20 cellular contexts compared by ENCODE assay signal in the genomic region with DNA sequence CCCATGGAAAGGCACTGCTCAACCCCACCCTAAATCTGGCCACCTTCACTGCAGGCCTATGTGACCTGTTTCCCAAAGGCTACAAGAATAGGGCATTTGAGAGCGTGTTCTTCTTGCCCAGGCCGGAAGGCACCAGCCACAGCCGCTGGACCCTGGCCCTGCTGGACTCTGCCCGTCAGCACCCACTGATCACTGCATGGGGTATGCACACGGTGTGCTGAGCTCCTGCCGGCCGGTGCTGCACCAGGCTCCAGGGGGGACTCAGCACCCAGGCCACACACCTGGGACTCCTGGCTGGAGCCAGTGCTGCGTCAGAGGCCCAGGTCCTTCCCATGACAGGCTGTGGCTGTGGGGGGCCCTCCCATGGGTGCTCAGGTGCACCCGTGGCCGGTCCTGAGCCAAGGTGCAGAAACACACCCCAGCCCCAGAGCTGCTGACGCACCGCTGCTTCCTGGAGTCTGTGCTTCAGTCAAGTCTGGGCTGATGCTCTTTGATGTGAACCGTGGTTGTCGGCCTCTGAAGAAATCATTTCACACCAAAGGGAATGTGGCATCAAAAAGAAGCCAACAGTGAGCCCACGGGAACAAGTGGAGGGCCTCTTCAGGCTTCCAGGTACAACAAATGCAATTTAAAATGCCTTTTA. TPM values are rescaled to one million over a fixed set of nuclear protein-coding genes. Genes with fewer than 3 reads are reported as not detected.
"Had no signal": no experiment of that assay in that cellular context is flagged by ENCODE, and none has a peak within 500 bp of the region (broad histone marks: within the 10 kb centered on the region; RNA-seq: fewer than 3 reads in every experiment).

No MANE protein-coding gene starts in this region.

- H3K27me3 ChIP-seq: SJCRH30 had no signal

- H3K9ac ChIP-seq: parathyroid adenoma had no signal

- H3K9me3 Mint-ChIP-seq: activated CD4-positive, alpha-beta T cell treated with anti-CD3 and anti-CD28 coated beads, Interleukin-2, amount 10 ng/mL, durations not matched to agents 24 days and 14 days; activated T-helper 2 cell treated with anti-CD3 and anti-CD28 coated beads, Interferon-gamma antibody, Interleukin-2, Interleukin-4, amounts not matched to agents 10 μg/mL and 5 μg/mL and 100 μg/mL, durations not matched to agents 14 hours and 24 hours and 36 hours; dendritic cell treated with granulocyte-macrophage colony-stimulating factor and Interleukin-4, amounts not matched to agents 40 ng/mL and 50 ng/mL, for 4 days; effector memory CD8-positive, alpha-beta T cell; stimulated activated naive B cell treated with anti-CD40 and anti-IgM and Interleukin-4, amounts not matched to agents 10 μg/mL and 1 μg/mL and 100 μg/mL, for 72 hours; WTC11 had no signal

- H3K4me3 ChIP-seq: SJCRH30, tibial nerve had no signal

- H3K9me3 ChIP-seq: SJCRH30, tibial nerve had no signal

- H3K4me3 Mint-ChIP-seq: activated CD4-positive, alpha-beta T cell treated with anti-CD3 and anti-CD28 coated beads, Interleukin-2, amount 10 ng/mL, durations not matched to agents 24 days and 14 days; activated CD8-positive, alpha-beta T cell treated with anti-CD3 and anti-CD28 coated beads, Interleukin-2, amount 10 ng/mL, durations not matched to agents 7 days and 5 days; activated naive CD8-positive, alpha-beta T cell; dendritic cell treated with granulocyte-macrophage colony-stimulating factor and Interleukin-4, amounts not matched to agents 40 ng/mL and 50 ng/mL, for 4 days; effector memory CD8-positive, alpha-beta T cell; stimulated activated naive B cell treated with anti-CD40 and anti-IgM and Interleukin-4, amounts not matched to agents 10 μg/mL and 1 μg/mL and 100 μg/mL, for 72 hours; T-helper 17 cell; WTC11 had no signal

- H3K79me2 ChIP-seq: parathyroid adenoma had no signal

- H2AFZ ChIP-seq: parathyroid adenoma had no signal

- ATAC-seq: activated CD8-positive, alpha-beta T cell treated with anti-CD3 and anti-CD28 coated beads, Interleukin-2, amount 10 ng/mL, durations not matched to agents 7 days and 5 days; effector memory CD8-positive, alpha-beta T cell; foreskin keratinocyte; stimulated activated naive B cell treated with anti-CD40 and anti-IgM and Interleukin-4, amounts not matched to agents 10 μg/mL and 1 μg/mL and 100 μg/mL, for 72 hours; T-helper 17 cell; WTC11 had no signal

- H3K27ac ChIP-seq: brain microvascular endothelial cell, foreskin keratinocyte, parathyroid adenoma, SJCRH30, tibial nerve had no signal

- DNase-seq: activated CD4-positive, alpha-beta T cell treated with anti-CD3 and anti-CD28 coated beads, Interleukin-2, amount 10 ng/mL, durations not matched to agents 24 days and 14 days; activated CD8-positive, alpha-beta T cell treated with anti-CD3 and anti-CD28 coated beads, Interleukin-2, amount 10 ng/mL, durations not matched to agents 7 days and 5 days; brain microvascular endothelial cell; cerebellar nuclear complex; effector memory CD8-positive, alpha-beta T cell; foreskin keratinocyte; glutamatergic neuron; hypothalamus; kidney glomerular epithelial cell; SJCRH30; stimulated activated CD4-positive, alpha-beta T cell treated with anti-CD3 and anti-CD28 coated beads, Interleukin-2, amount 100 ng/mL, for 48 hours; stimulated activated naive B cell treated with anti-CD40 and anti-IgM and Interleukin-4, amounts not matched to agents 10 μg/mL and 1 μg/mL and 100 μg/mL, for 72 hours; substantia nigra; T-helper 17 cell had no signal

- H3K36me3 Mint-ChIP-seq: activated naive CD8-positive, alpha-beta T cell; stimulated activated naive B cell treated with anti-CD40 and anti-IgM and Interleukin-4, amounts not matched to agents 10 μg/mL and 1 μg/mL and 100 μg/mL, for 72 hours; WTC11 had no signal

- H3K36me3 ChIP-seq: brain microvascular endothelial cell, SJCRH30, tibial nerve had no signal

- H3K27ac Mint-ChIP-seq: activated CD4-positive, alpha-beta T cell treated with anti-CD3 and anti-CD28 coated beads, Interleukin-2, amount 10 ng/mL, durations not matched to agents 24 days and 14 days; activated CD8-positive, alpha-beta T cell treated with anti-CD3 and anti-CD28 coated beads, Interleukin-2, amount 10 ng/mL, durations not matched to agents 7 days and 5 days; activated naive CD8-positive, alpha-beta T cell; activated T-helper 2 cell treated with anti-CD3 and anti-CD28 coated beads, Interferon-gamma antibody, Interleukin-2, Interleukin-4, amounts not matched to agents 10 μg/mL and 5 μg/mL and 100 μg/mL, durations not matched to agents 14 hours and 24 hours and 36 hours; dendritic cell treated with granulocyte-macrophage colony-stimulating factor and Interleukin-4, amounts not matched to agents 40 ng/mL and 50 ng/mL, for 4 days; stimulated activated naive B cell treated with anti-CD40 and anti-IgM and Interleukin-4, amounts not matched to agents 10 μg/mL and 1 μg/mL and 100 μg/mL, for 72 hours; T-helper 17 cell; WTC11 had no signal

- H3K4me1 ChIP-seq: foreskin keratinocyte, parathyroid adenoma, SJCRH30 had no signal

RNA-seq across cellular contexts. Expression of a gene that starts 6.5 kb away (rescaled TPM):
- total RNA-seq: activated CD4-positive, alpha-beta T cell treated with anti-CD3 and anti-CD28 coated beads, Interleukin-2, amount 10 ng/mL, durations not matched to agents 24 days and 14 days; activated CD8-positive, alpha-beta T cell treated with anti-CD3 and anti-CD28 coated beads, Interleukin-2, amount 10 ng/mL, durations not matched to agents 7 days and 5 days; activated T-helper 2 cell treated with anti-CD3 and anti-CD28 coated beads, Interferon-gamma antibody, Interleukin-2, Interleukin-4, amounts not matched to agents 10 μg/mL and 5 μg/mL and 100 μg/mL, durations not matched to agents 14 hours and 24 hours and 36 hours; foreskin keratinocyte; SJCRH30; T-helper 17 cell had no signal
- polyA plus RNA-seq: foreskin keratinocyte had no signal
